32 cellular contexts compared by ENCODE assay signal in genomic region chr9:76355886-76356285, GRCh38.
"Had no signal": no experiment of that assay in that cellular context is flagged by ENCODE, and none has a peak within 500 bp of the region (broad histone marks: within the 10 kb centered on the region; RNA-seq: fewer than 3 reads in every experiment).

No MANE protein-coding gene starts in this region.

- H3K4me3 ChIP-seq: MG63, PC-9, SJCRH30, SK-N-MC had no signal

- H3K4me2 ChIP-seq: PC-9 had no signal

- H3K9me3 Mint-ChIP-seq: T-cell had no signal

- H3K27ac Mint-ChIP-seq: T-cell had no signal

- ATAC-seq: Panc1, Right ventricle myocardium inferior, SK-N-SH treated with all-trans-retinoic acid at 6 μM for 48 hours, T-cell had no signal

- H3K4me1 ChIP-seq: SJCRH30 had no signal

- H3K27me3 ChIP-seq: MG63 had no signal

- H3K27ac ChIP-seq: PC-9, RWPE1, SJCRH30, SK-N-MC had no signal

- H3K36me3 Mint-ChIP-seq: T-cell had no signal

- H3K4me3 Mint-ChIP-seq: T-cell had no signal

- H3K9me3 ChIP-seq: MG63, SJCRH30 had no signal

- H3K36me3 ChIP-seq: MG63, SJCRH30 had no signal

- H2AFZ ChIP-seq: PC-9 had no signal

- DNase-seq: Kasumi-1, KBM-7, MG63, NCI-H1048, NCI-H1092 treated with DMSO at 0.1 percent for 48 hours, NCI-H1105 treated with DMSO at 0.1 percent for 48 hours, NCI-H1417, NCI-H1436, NCI-H1694 treated with DMSO at 0.1 percent for 48 hours, NCI-H187 treated with DMSO at 0.1 percent for 48 hours, NCI-H2029, NCI-H2081, NCI-H2107, NCI-H2171, NCI-H226, NCI-H446 treated with DMSO at 0.1 percent for 48 hours, NCI-H510A, NCI-H524, NCI-H526, NCI-H69, NCI-H748 treated with DMSO at 0.1 percent for 48 hours, NCI-H82, PC-9, SHP77, SIG-M5, SJCRH30, T-cell had no signal

- H3K4me1 Mint-ChIP-seq: T-cell had no signal
